Comparison of ENCODE assay signal across 1 cellular context in genomic region chr20:18174906-18175683, GRCh38.
TF ChIP-seq lines count a peak whose summit lies in the region.

No MANE protein-coding gene starts in this region.

TF ChIP-seq in K562, 482 proteins besides CTCF, POLR2A, EP300 and RAD21:
- TF ChIP-seq ZNF316 (IDR thresholded peaks at IDR 0.05) (peak; percentile 40), KLF10 (CRISPR knock-in tag; IDR thresholded peaks at IDR 0.05) (no peak), MAFK (IDR thresholded peaks at IDR 0.05; ENCODE audit: low read length) (no peak), ZNF778 (CRISPR knock-in tag; IDR thresholded peaks at IDR 0.05) (no peak)
